In genomic region chr13:48094781-48095502, GRCh38 we compare ENCODE assay signal across 8 cellular contexts. TPM values are rescaled to one million over a fixed set of nuclear protein-coding genes. Genes with fewer than 3 reads are reported as not detected.
DNase-seq lines count a peak whose midpoint lies in the region; ATAC-seq and TF ChIP-seq lines count a peak whose summit lies in the region.

Gene MED4 (minus strand): TSS chr13:48095104. CDS start chr13:48095078, 26 bp downstream.

- H3K4me3 Mint-ChIP-seq in H9 (peak within 1 kb of the TSS; percentile 98 to 99), nephron progenitor cell (peak within 1 kb of the TSS; percentile 96)
- H3K4me3 Mint-ChIP-seq in stimulated activated naive CD8-positive, alpha-beta T cell treated with anti-CD3 and anti-CD28 coated beads, Interleukin-15, amount 100 ng/mL, for 72 hours = peak within 1 kb of the TSS; percentile 90 to 94

- no peak within 1 kb of the TSS for H2BK12ac ChIP-seq in H9 (ENCODE audit: insufficient read length, low read depth, low read length)

- H3K18ac ChIP-seq in H9 (ENCODE audit: insufficient read length, low read depth, low read length) = peak within 1 kb of the TSS; percentile 89

- H3K56ac ChIP-seq in H9 (ENCODE audit: insufficient read length, low read depth, low read length) = no peak within 1 kb of the TSS

- H3K9me3 ChIP-seq in H9 (ENCODE audit: control insufficient read depth, low read depth, low read length) = no peaks in the 10 kb centered on the region

- H3K79me2 ChIP-seq in H9 (ENCODE audit: insufficient read depth, low read length) = peaks cover 35% of the 10 kb centered on the region

- no peaks in the 10 kb centered on the region for H3K79me1 ChIP-seq in H9 (ENCODE audit: insufficient read depth, low read depth, low read length, poor library complexity, severe bottlenecking)

- H3T11ph ChIP-seq in H9 (ENCODE audit: low read length) = no peak within 1 kb of the TSS

- no peak within 1 kb of the TSS for H3K23ac ChIP-seq in H9 (ENCODE audit: insufficient read length, low read depth, low read length)

- H2BK120ac ChIP-seq in H9 (ENCODE audit: low read depth, low read length, poor library complexity, severe bottlenecking) = no peak within 1 kb of the TSS

- no peak within 1 kb of the TSS for H2BK15ac ChIP-seq in H9 (ENCODE audit: low read depth, low read length)

- H3K36me3 Mint-ChIP-seq in H9 (ENCODE audit: insufficient read depth in 1 of 3, low read depth in 3 of 3) (peaks cover 0 to 4% (median 2%) of the 10 kb centered on the region in 3 experiments; a peak in 3 of 7 replicates), nephron progenitor cell (ENCODE audit: low read depth) (peaks cover 3% of the 10 kb centered on the region)

- no peak within 1 kb of the TSS for H3K27ac ChIP-seq in H9 (ENCODE audit: insufficient read length, low read depth, low read length)

- H2BK5ac ChIP-seq in H9 (ENCODE audit: insufficient read length, low read length) = no peak within 1 kb of the TSS

- no peak within 1 kb of the TSS for H4K8ac ChIP-seq in H9 (replicated peaks; ENCODE audit: insufficient read length, low read depth, low read length)

- H3K14ac ChIP-seq in H9 (ENCODE audit: insufficient read depth, low read length) = peak within 1 kb of the TSS; percentile 94

- no peaks in the 10 kb centered on the region for H4K20me1 ChIP-seq in H9 (ENCODE audit: control insufficient read depth, insufficient read depth, insufficient read length)

- peak; percentile 99 for TF ChIP-seq CTCF in H9 (conservative IDR thresholded peaks at IDR 0.05)
- peak; percentile 99 for TF ChIP-seq CTCF in nephron progenitor cell (IDR thresholded peaks at IDR 0.05)

- H3K4ac ChIP-seq in H9 (ENCODE audit: low read depth, low read length) = no peak within 1 kb of the TSS

- H3K27ac Mint-ChIP-seq in H9 (peak within 1 kb of the TSS; percentile 88 to 99 (median 98)), nephron progenitor cell (peak within 1 kb of the TSS; percentile 96)
- H3K27ac Mint-ChIP-seq in stimulated activated naive CD8-positive, alpha-beta T cell treated with anti-CD3 and anti-CD28 coated beads, Interleukin-15, amount 100 ng/mL, for 72 hours = peak within 1 kb of the TSS; percentile 98 to 99

- no peaks in the 10 kb centered on the region for H3K23me2 ChIP-seq in H9 (ENCODE audit: insufficient read length, low read depth, low read length, poor library complexity, severe bottlenecking)

- no peak within 1 kb of the TSS for H4K5ac ChIP-seq in H9 (ENCODE audit: insufficient read length, low read depth, low read length)

- H3K4me1 Mint-ChIP-seq in H9 (peaks cover 32 to 36% of the 10 kb centered on the region in 2 experiments), nephron progenitor cell (peaks cover 31% of the 10 kb centered on the region)
- peaks cover 32% of the 10 kb centered on the region for H3K4me1 Mint-ChIP-seq in stimulated activated naive CD8-positive, alpha-beta T cell treated with anti-CD3 and anti-CD28 coated beads, Interleukin-15, amount 100 ng/mL, for 72 hours

- peaks cover 2% of the 10 kb centered on the region; the same call in 1 of the 2 replicates for H3K4me1 ChIP-seq in H9 (ENCODE audit: insufficient read depth, low read length)

- H2BK20ac ChIP-seq in H9 (ENCODE audit: low read depth, low read length, poor library complexity, severe bottlenecking) = no peak within 1 kb of the TSS

- H3K27me3 Mint-ChIP-seq in H9 (ENCODE audit: low read depth) (no peaks in the 10 kb centered on the region), nephron progenitor cell (ENCODE audit: low read depth, poor library complexity) (peaks cover 7% of the 10 kb centered on the region)
- peaks cover 8% of the 10 kb centered on the region for H3K27me3 Mint-ChIP-seq in stimulated activated naive CD8-positive, alpha-beta T cell treated with anti-CD3 and anti-CD28 coated beads, Interleukin-15, amount 100 ng/mL, for 72 hours

- peak within 1 kb of the TSS; percentile 96 for H3K4me2 ChIP-seq in H9 (ENCODE audit: insufficient read depth, insufficient read length, low read length)

- no peak within 1 kb of the TSS for H2AK5ac ChIP-seq in H9 (ENCODE audit: insufficient read length, low read length)

- DNase-seq in GDM1 (lab: John Stamatoyannopoulos, UW) (peak; percentile 96), H9 (peak; percentile 96), M059J (ENCODE audit: low read depth) (peak; percentile 89), SHP77 (lab: John Stamatoyannopoulos, UW) (peak; percentile 79 to 80), fibroblast of the conjunctiva (ENCODE audit: low read depth) (peak; percentile 84), nephron progenitor cell (peak; percentile 98)
- peak; percentile 99 for DNase-seq in activated effector memory CD4-positive, alpha-beta T cell treated with anti-CD3 and anti-CD28 coated beads, Interleukin-2, amount 50 U/mL, for 16 hours
- DNase-seq in stimulated activated naive CD8-positive, alpha-beta T cell treated with anti-CD3 and anti-CD28 coated beads, Interleukin-15, amount 100 ng/mL, for 72 hours = peak; percentile 98

- H3K27me3 ChIP-seq in H9 (ENCODE audit: insufficient read depth, low read length) = no peaks in the 10 kb centered on the region; the same call in 1 of the 2 replicates

- H3K9me3 Mint-ChIP-seq in H9 (peaks cover 2 to 5% of the 10 kb centered on the region in 2 experiments; a peak in 2 of 5 replicates), nephron progenitor cell (peaks cover 6% of the 10 kb centered on the region)
- H3K9me3 Mint-ChIP-seq in stimulated activated naive CD8-positive, alpha-beta T cell treated with anti-CD3 and anti-CD28 coated beads, Interleukin-15, amount 100 ng/mL, for 72 hours = peaks cover 4 to 6% of the 10 kb centered on the region in 2 donors

- H2AFZ ChIP-seq in H9 (ENCODE audit: low read length) = no peak within 1 kb of the TSS

- WGBS in H9 (ENCODE audit: extremely low coverage, insufficient read length, low lambda C conversion rate) = no CpG with 5 or more reads among the region's 54 CpGs

- H3K9ac ChIP-seq in H9 (ENCODE audit: extremely low read depth, insufficient read length, low read length) = peak within 1 kb of the TSS; percentile 94

- peak; percentile 97 for ATAC-seq in stimulated activated naive CD8-positive, alpha-beta T cell treated with anti-CD3 and anti-CD28 coated beads, Interleukin-15, amount 100 ng/mL, for 72 hours

- no peak within 1 kb of the TSS for H4K91ac ChIP-seq in H9 (ENCODE audit: insufficient read length, low read depth, low read length)

RNA-seq across cellular contexts. Expression of gene MED4, which starts in this region (rescaled TPM):
- 50.6 and 57.8 TPM in 2 replicates for total RNA-seq in H9 (2021)
- 15.8 and 32.7 TPM in 2 replicates for total RNA-seq in M059J (2014; rRNA removed; shearing (Covaris generic))
